In the genomic region with DNA sequence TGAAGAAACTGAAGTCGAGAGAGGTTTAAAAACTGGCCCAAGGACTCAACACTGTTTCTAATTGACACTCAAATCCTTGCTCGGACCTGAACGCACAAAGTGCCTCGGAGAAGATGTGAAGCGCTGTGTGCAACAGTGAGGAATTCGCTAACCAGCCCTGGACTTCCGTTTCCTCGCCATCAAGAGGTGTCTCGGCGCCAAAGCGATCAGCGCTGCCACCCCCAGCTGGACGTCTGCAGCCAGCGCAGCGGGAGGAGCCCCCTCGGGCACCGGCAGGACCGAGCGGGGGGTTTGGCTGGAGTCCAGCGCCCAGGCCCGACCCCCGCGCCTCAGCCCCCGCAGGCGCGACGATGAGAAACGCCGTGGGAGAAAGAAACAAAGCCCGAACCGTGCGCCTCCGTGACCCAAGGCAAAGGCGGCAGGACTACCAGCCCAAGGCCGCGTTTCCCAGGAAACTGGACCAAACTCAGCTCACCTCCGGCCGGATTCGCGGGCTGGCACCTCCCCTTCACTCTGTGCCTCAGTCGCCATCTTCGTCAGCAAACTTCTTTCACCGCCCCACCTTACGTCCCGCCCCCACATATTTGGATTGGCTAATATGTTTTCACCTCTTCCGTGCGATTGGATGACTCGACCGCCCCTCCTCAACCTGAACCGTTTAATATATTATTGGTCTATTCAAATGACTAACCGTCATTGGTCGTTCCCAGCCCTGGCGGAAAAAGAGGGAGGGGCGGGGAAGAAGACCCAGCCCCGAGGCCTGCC, we compare ENCODE assay signal across 8 cellular contexts. TPM values are rescaled to one million over a fixed set of nuclear protein-coding genes. Genes with fewer than 3 reads are reported as not detected.
DNase-seq lines count a peak whose midpoint lies in the region; FAIRE-seq and TF ChIP-seq lines count a peak whose summit lies in the region.

A gene with protein sequence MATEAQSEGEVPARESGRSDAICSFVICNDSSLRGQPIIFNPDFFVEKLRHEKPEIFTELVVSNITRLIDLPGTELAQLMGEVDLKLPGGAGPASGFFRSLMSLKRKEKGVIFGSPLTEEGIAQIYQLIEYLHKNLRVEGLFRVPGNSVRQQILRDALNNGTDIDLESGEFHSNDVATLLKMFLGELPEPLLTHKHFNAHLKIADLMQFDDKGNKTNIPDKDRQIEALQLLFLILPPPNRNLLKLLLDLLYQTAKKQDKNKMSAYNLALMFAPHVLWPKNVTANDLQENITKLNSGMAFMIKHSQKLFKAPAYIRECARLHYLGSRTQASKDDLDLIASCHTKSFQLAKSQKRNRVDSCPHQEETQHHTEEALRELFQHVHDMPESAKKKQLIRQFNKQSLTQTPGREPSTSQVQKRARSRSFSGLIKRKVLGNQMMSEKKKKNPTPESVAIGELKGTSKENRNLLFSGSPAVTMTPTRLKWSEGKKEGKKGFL (minus strand): TSS at position 541 of the 765 bp plus-strand sequence. CDS start 10 bp downstream, at position 531.

- H3K23me2 ChIP-seq in H9 (ENCODE audit: insufficient read length, low read depth, low read length, poor library complexity, severe bottlenecking), result no peaks in the 10 kb centered on the region

- peak within 1 kb of the TSS; percentile 32 for H3K27ac ChIP-seq in H9 (ENCODE audit: insufficient read length, low read depth, low read length)

- H2BK15ac ChIP-seq in H9 (ENCODE audit: low read depth, low read length), result no peak within 1 kb of the TSS

- peaks cover 9 to 28% (median 9%) of the 10 kb centered on the region in 3 experiments for H3K36me3 Mint-ChIP-seq in H9 (ENCODE audit: insufficient read depth in 1 of 3, low read depth in 3 of 3)
- H3K36me3 Mint-ChIP-seq in nephron (ENCODE audit: low read depth), result peaks cover 10% of the 10 kb centered on the region
- peaks cover 19% of the 10 kb centered on the region for H3K36me3 Mint-ChIP-seq in stimulated activated naive CD8-positive, alpha-beta T cell treated with anti-CD3 and anti-CD28 coated beads, Interleukin-15, Interleukin-2, amounts not matched to agents 100 ng/mL and 50 ng/mL, for 24 hours (ENCODE audit: low read depth)

- peak within 1 kb of the TSS; percentile 46 for H3K9ac ChIP-seq in H9 (ENCODE audit: extremely low read depth, insufficient read length, low read length)

- H3K79me1 ChIP-seq in H9 (ENCODE audit: insufficient read depth, low read depth, low read length, poor library complexity, severe bottlenecking), result no peaks in the 10 kb centered on the region

- no peaks in the 10 kb centered on the region for H3K4me1 ChIP-seq in H9 (ENCODE audit: insufficient read depth, low read length)

- H3K23ac ChIP-seq in H9 (ENCODE audit: insufficient read length, low read depth, low read length), result no peak within 1 kb of the TSS

- H3K4me3 ChIP-seq in MG63 (peak within 1 kb of the TSS; percentile 80), fibroblast of the aortic adventitia (ENCODE audit: low read depth, low read length) (peak within 1 kb of the TSS; percentile 89)

- H2BK5ac ChIP-seq in H9 (ENCODE audit: insufficient read length, low read length), result no peak within 1 kb of the TSS

- H3K14ac ChIP-seq in H9 (ENCODE audit: insufficient read depth, low read length), result peak within 1 kb of the TSS; percentile 79; the same call in 1 of the 2 replicates

- WGBS in H9 (ENCODE audit: extremely low coverage, insufficient read length, low lambda C conversion rate), result no CpG with 5 or more reads among the region's 55 CpGs

- peak; percentile 99 for FAIRE-seq in G401.6 (lab: Jason Lieb, UNC)

- H3K4me1 Mint-ChIP-seq in H9, result peaks cover 18 to 20% of the 10 kb centered on the region in 2 experiments
- H3K4me1 Mint-ChIP-seq in nephron, result peaks cover 18% of the 10 kb centered on the region
- H3K4me1 Mint-ChIP-seq in stimulated activated naive CD8-positive, alpha-beta T cell treated with anti-CD3 and anti-CD28 coated beads, Interleukin-15, Interleukin-2, amounts not matched to agents 100 ng/mL and 50 ng/mL, for 24 hours (ENCODE audit: low read depth), result peaks cover 25% of the 10 kb centered on the region

- H3K27me3 Mint-ChIP-seq in H9 (ENCODE audit: low read depth) (no peaks in the 10 kb centered on the region), nephron (ENCODE audit: low read depth) (peaks cover 4% of the 10 kb centered on the region)
- H3K27me3 Mint-ChIP-seq in stimulated activated naive CD8-positive, alpha-beta T cell treated with anti-CD3 and anti-CD28 coated beads, Interleukin-15, Interleukin-2, amounts not matched to agents 100 ng/mL and 50 ng/mL, for 24 hours, result no peaks in the 10 kb centered on the region

- no peak within 1 kb of the TSS for H2AK5ac ChIP-seq in H9 (ENCODE audit: insufficient read length, low read length)

- no peak within 1 kb of the TSS for H4K8ac ChIP-seq in H9 (replicated peaks; ENCODE audit: insufficient read length, low read depth, low read length)

- H2BK120ac ChIP-seq in H9 (ENCODE audit: low read depth, low read length, poor library complexity, severe bottlenecking), result no peak within 1 kb of the TSS

- H3K27me3 ChIP-seq in H9 (ENCODE audit: insufficient read depth, low read length) (no peaks in the 10 kb centered on the region), MG63 (no peaks in the 10 kb centered on the region)

- no peaks in the 10 kb centered on the region for H3K36me3 ChIP-seq in MG63

- peak within 1 kb of the TSS; percentile 88 to 96 (median 93) for H3K27ac Mint-ChIP-seq in H9
- H3K27ac Mint-ChIP-seq in nephron, result peak within 1 kb of the TSS; percentile 82 to 97 (median 97)
- peak within 1 kb of the TSS; percentile 91 for H3K27ac Mint-ChIP-seq in stimulated activated naive CD8-positive, alpha-beta T cell treated with anti-CD3 and anti-CD28 coated beads, Interleukin-15, Interleukin-2, amounts not matched to agents 100 ng/mL and 50 ng/mL, for 24 hours

- peak within 1 kb of the TSS; percentile 72 for H3K18ac ChIP-seq in H9 (ENCODE audit: insufficient read length, low read depth, low read length)

- no peak within 1 kb of the TSS for H4K5ac ChIP-seq in H9 (ENCODE audit: insufficient read length, low read depth, low read length)

- no peak within 1 kb of the TSS for H3K56ac ChIP-seq in H9 (ENCODE audit: insufficient read length, low read depth, low read length)

- H3K79me2 ChIP-seq in H9 (ENCODE audit: insufficient read depth, low read length), result no peaks in the 10 kb centered on the region

- no peak within 1 kb of the TSS for H3T11ph ChIP-seq in H9 (ENCODE audit: low read length)

- H3K9me3 ChIP-seq in H9 (ENCODE audit: control insufficient read depth, low read depth, low read length), result no peaks in the 10 kb centered on the region
- H3K9me3 ChIP-seq in MG63, result no peaks in the 10 kb centered on the region

- H4K20me1 ChIP-seq in H9 (ENCODE audit: control insufficient read depth, insufficient read depth, insufficient read length), result no peaks in the 10 kb centered on the region

- H3K4me2 ChIP-seq in H9 (ENCODE audit: insufficient read depth, insufficient read length, low read length), result peak within 1 kb of the TSS; percentile 69

- H3K4me3 Mint-ChIP-seq in H9 (peak within 1 kb of the TSS; percentile 81 to 91), nephron (peak within 1 kb of the TSS; percentile 87 to 94 (median 92))
- H3K4me3 Mint-ChIP-seq in stimulated activated naive CD8-positive, alpha-beta T cell treated with anti-CD3 and anti-CD28 coated beads, Interleukin-15, Interleukin-2, amounts not matched to agents 100 ng/mL and 50 ng/mL, for 24 hours, result peak within 1 kb of the TSS; percentile 99

- H2AFZ ChIP-seq in H9 (ENCODE audit: low read length), result no peak within 1 kb of the TSS

- H4K91ac ChIP-seq in H9 (ENCODE audit: insufficient read length, low read depth, low read length), result no peak within 1 kb of the TSS

- no peak for TF ChIP-seq CTCF in H9 (conservative IDR thresholded peaks at IDR 0.05)
- peak; percentile 28 for TF ChIP-seq CTCF in fibroblast of the aortic adventitia (IDR thresholded peaks at IDR 0.05; ENCODE audit: insufficient read depth, low read length)
- TF ChIP-seq CTCF in nephron (IDR thresholded peaks at IDR 0.05; ENCODE audit: unreplicated experiment in 3 of 3), result peak in 2 of 3 experiments; percentile 28 to 32

- DNase-seq in H9, result peak; percentile 98
- peak; percentile 97 for DNase-seq in MG63
- peak; percentile 99 for DNase-seq in SHP77 treated with DMSO at 0.1 percent for 48 hours (lab: John Stamatoyannopoulos, UW)
- peak; percentile 96 for DNase-seq in activated effector memory CD4-positive, alpha-beta T cell treated with anti-CD3 and anti-CD28 coated beads, Interleukin-2, amount 50 U/mL, for 16 hours
- peak; percentile 98 for DNase-seq in fibroblast of the aortic adventitia (ENCODE audit: low read depth)

- H3K4ac ChIP-seq in H9 (ENCODE audit: low read depth, low read length), result no peak within 1 kb of the TSS

- no peak within 1 kb of the TSS for H2BK12ac ChIP-seq in H9 (ENCODE audit: insufficient read length, low read depth, low read length)

- no peak within 1 kb of the TSS for H2BK20ac ChIP-seq in H9 (ENCODE audit: low read depth, low read length, poor library complexity, severe bottlenecking)

- H3K9me3 Mint-ChIP-seq in H9 (no peaks in the 10 kb centered on the region; a peak in 1 of 5 replicates), nephron (no peaks in the 10 kb centered on the region)
- H3K9me3 Mint-ChIP-seq in stimulated activated naive CD8-positive, alpha-beta T cell treated with anti-CD3 and anti-CD28 coated beads, Interleukin-15, Interleukin-2, amounts not matched to agents 100 ng/mL and 50 ng/mL, for 24 hours, result no peaks in the 10 kb centered on the region

RNA-seq across cellular contexts. Expression of the gene that starts here (rescaled TPM):
- 30.5 and 33.2 TPM in 2 replicates for total RNA-seq in H9 (2021)
- total RNA-seq in MG63 (2014; rRNA removed; shearing (Covaris generic); ENCODE audit: low replicate concordance), result 1.7 and 3.2 TPM in 2 replicates
- total RNA-seq in fibroblast of the aortic adventitia (ENCODE audit: low replicate concordance), result 9.8 and 10.8 TPM in 2 replicates

Comparison
In these comparisons a context has a peak if more than half of its experiments do, and no peak if none do; other contexts are left out.
1. Peak in every context shown above with its lines: DNase-seq, H3K4me3 ChIP-seq and H3K27ac ChIP-seq.